Comparison of ENCODE assay signal across 11 cellular contexts in genomic region chr1:180571832-180572636, GRCh38. TPM values are rescaled to one million over a fixed set of nuclear protein-coding genes. Genes with fewer than 3 reads are reported as not detected.
DNase-seq lines count a peak whose midpoint lies in the region; ATAC-seq, FAIRE-seq and TF ChIP-seq lines count a peak whose summit lies in the region.
"Had no signal": no experiment of that assay in that cellular context is flagged by ENCODE, and none has a peak within 500 bp of the region (broad histone marks: within the 10 kb centered on the region; RNA-seq: fewer than 3 reads in every experiment).

No MANE protein-coding gene starts in this region.

- H3K4me1 Mint-ChIP-seq in Calu3 (ENCODE audit: low read depth, unreplicated experiment) = peaks cover 52% of the 10 kb centered on the region
- peaks cover 29% of the 10 kb centered on the region for H3K4me1 Mint-ChIP-seq in activated T-cell treated with anti-CD3 and anti-CD28 coated beads, Interleukin-2, amount 50 U/mL, for 72 hours (ENCODE audit: low read depth)
- H3K4me1 Mint-ChIP-seq: GM23338 had no signal

- H3K27ac Mint-ChIP-seq in Calu3 (ENCODE audit: unreplicated experiment) = peak overlapping the region; percentile 78
- peak overlapping the region; percentile 30 for H3K27ac Mint-ChIP-seq in activated T-cell treated with anti-CD3 and anti-CD28 coated beads, Interleukin-2, amount 50 U/mL, for 72 hours
- H3K27ac Mint-ChIP-seq: GM23338 had no signal

- no peaks in the 10 kb centered on the region for H3K27me3 Mint-ChIP-seq in Calu3 (ENCODE audit: unreplicated experiment)
- H3K27me3 Mint-ChIP-seq in activated T-cell treated with anti-CD3 and anti-CD28 coated beads, Interleukin-2, amount 50 U/mL, for 72 hours (ENCODE audit: low read depth) = peaks cover 30% of the 10 kb centered on the region

- intact Hi-C loops in Calu3 (cut with micrococcal nuclease; ENCODE audit: unreplicated experiment) = no loop called here

- no peaks in the 10 kb centered on the region for H3K9me3 Mint-ChIP-seq in Calu3 (ENCODE audit: low read depth, unreplicated experiment)
- peaks cover 2 to 4% of the 10 kb centered on the region in 2 donors for H3K9me3 Mint-ChIP-seq in activated T-cell treated with anti-CD3 and anti-CD28 coated beads, Interleukin-2, amount 50 U/mL, for 72 hours
- H3K9me3 Mint-ChIP-seq: GM23338 had no signal

- CTCF ChIA-PET in Calu3 (lab: Charles Lee) = interaction anchor here (1.0 to 1.1 kb wide), 3 partner anchors 20 to 69 kb away, joined by 4 to 7 read pairs (median 5); partner anchors contain the start of gene XPR1

- BruUV-seq in Calu3 (replicated peaks; lab: Mats Ljungman, UMichigan) = no TSS peak

- H3K4me3 Mint-ChIP-seq in Calu3 (ENCODE audit: low read depth, unreplicated experiment) = no peak overlapping the region
- H3K4me3 Mint-ChIP-seq in activated T-cell treated with anti-CD3 and anti-CD28 coated beads, Interleukin-2, amount 50 U/mL, for 72 hours = peak overlapping the region; percentile 49 to 52
- H3K4me3 Mint-ChIP-seq: GM23338 had no signal

- TF ChIP-seq CTCF in Calu3 (IDR thresholded peaks at IDR 0.05; ENCODE audit: unreplicated experiment) (no peak), D721Med (IDR thresholded peaks at IDR 0.05; ENCODE audit: insufficient read depth, missing control alignments) (no peak)

- peak; percentile 58 for ATAC-seq in HG02870 (IDR thresholded peaks at IDR 0.05; ENCODE audit: unreplicated experiment)
- ATAC-seq in activated T-cell treated with anti-CD3 and anti-CD28 coated beads, Interleukin-2, amount 50 U/mL, for 72 hours (replicated peaks in 1 of 2) = peak; percentile 94 to 96
- no peak for ATAC-seq in HG03460 (IDR thresholded peaks at IDR 0.05; ENCODE audit: unreplicated experiment)
- no peak for ATAC-seq in HG03095 (IDR thresholded peaks at IDR 0.05; ENCODE audit: unreplicated experiment)
- ATAC-seq: GM23338 had no signal

- H3K36me3 Mint-ChIP-seq in Calu3 (ENCODE audit: insufficient read depth, unreplicated experiment) = no peaks in the 10 kb centered on the region
- peaks cover 2 to 6% of the 10 kb centered on the region in 2 donors for H3K36me3 Mint-ChIP-seq in activated T-cell treated with anti-CD3 and anti-CD28 coated beads, Interleukin-2, amount 50 U/mL, for 72 hours (ENCODE audit: insufficient read depth in 2 of 2)

- FAIRE-seq in D721Med (lab: Jason Lieb, UNC) = no peak
- FAIRE-seq: islet of Langerhans had no signal

- DNase-seq in Calu3 (peak; percentile 18), renal cortical epithelial cell (ENCODE audit: low read depth) (peak; percentile 48), D721Med (ENCODE audit: insufficient read length, low spot score) (no peak), NK-92 (lab: John Stamatoyannopoulos, UW; ENCODE audit: unreplicated experiment) (no peak)
- peak; percentile 54 to 72 for DNase-seq in activated T-cell treated with anti-CD3 and anti-CD28 coated beads, Interleukin-2, amount 50 U/mL, for 72 hours
- DNase-seq: NCI-H1930 had no signal

RNA-seq across cellular contexts. Expression of gene OVAAL, which starts 13.3 kb away (rescaled TPM):
- not detected in 2 replicates for total RNA-seq in Calu3 (2022)
- not detected for total RNA-seq in activated T-cell treated with anti-CD3 and anti-CD28 coated beads, Interleukin-2, amount 50 U/mL, for 72 hours
- total RNA-seq in renal cortical epithelial cell = not detected in 2 replicates
- total RNA-seq: GM23338 had no signal

RNA-seq across cellular contexts. Expression of gene XPR1, which starts 59.8 kb away (rescaled TPM):
- total RNA-seq in Calu3 (2022) = 33.7 and 44.5 TPM in 2 replicates
- total RNA-seq in activated T-cell treated with anti-CD3 and anti-CD28 coated beads, Interleukin-2, amount 50 U/mL, for 72 hours = 10 to 100 TPM; 17.8 to 20.3 TPM
- 35.4 and 53.6 TPM in 2 replicates for total RNA-seq in renal cortical epithelial cell

Comparison
In these comparisons a context has a peak if more than half of its experiments do, and no peak if none do; other contexts are left out.
1. DNase-seq: peak in Calu3 (single experiment), activated T-cell treated with anti-CD3 and anti-CD28 coated beads, Interleukin-2, amount 50 U/mL, for 72 hours (2 of 2) and renal cortical epithelial cell (single experiment); none in D721Med (single experiment) and NK-92 (single experiment).
2. ATAC-seq: peak in HG02870 (single experiment) and activated T-cell treated with anti-CD3 and anti-CD28 coated beads, Interleukin-2, amount 50 U/mL, for 72 hours (2 of 2); none in HG03460 (single experiment) and HG03095 (single experiment).